23 cellular contexts compared by ENCODE assay signal in genomic region chr4:120736312-120736711, GRCh38.
"Had no signal": no experiment of that assay in that cellular context is flagged by ENCODE, and none has a peak within 500 bp of the region (broad histone marks: within the 10 kb centered on the region; RNA-seq: fewer than 3 reads in every experiment).

No MANE protein-coding gene starts in this region.

- H3K36me3 Mint-ChIP-seq: immature natural killer cell; naive thymus-derived CD4-positive, alpha-beta T cell; natural killer cell treated with Interleukin-12 subunit alpha and Interleukin-12 subunit beta and Interleukin-15 and Interleukin-18, amount 100 ng/mL, for 72 hours; stimulated activated effector memory CD8-positive, alpha-beta T cell treated with anti-CD3 and anti-CD28 coated beads, Interleukin-12 subunit alpha, Interleukin-12 subunit beta, amount 100 ng/mL, for 72 hours had no signal

- DNase-seq: hypothalamus; immature natural killer cell; midbrain; mucosa of descending colon; naive thymus-derived CD4-positive, alpha-beta T cell; ovary; right cardiac atrium; sigmoid colon; small intestine; spleen; stimulated activated CD4-positive, alpha-beta T cell treated with anti-CD3 and anti-CD28 coated beads, Interleukin-4, amount 100 ng/mL, for 24 hours; stimulated activated naive CD4-positive, alpha-beta T cell; uterus had no signal

- H3K4me1 Mint-ChIP-seq: immature natural killer cell; naive thymus-derived CD4-positive, alpha-beta T cell; stimulated activated effector memory CD8-positive, alpha-beta T cell treated with anti-CD3 and anti-CD28 coated beads, Interleukin-12 subunit alpha, Interleukin-12 subunit beta, amount 100 ng/mL, for 72 hours had no signal

- H3K9me3 Mint-ChIP-seq: stimulated activated effector memory CD8-positive, alpha-beta T cell treated with anti-CD3 and anti-CD28 coated beads, Interleukin-12 subunit alpha, Interleukin-12 subunit beta, amount 100 ng/mL, for 72 hours; stimulated activated naive CD8-positive, alpha-beta T cell treated with anti-CD3 and anti-CD28 coated beads, Interleukin-15, Interleukin-2, amounts not matched to agents 100 ng/mL and 50 ng/mL, for 24 hours had no signal

- ATAC-seq: left lobe of liver; mucosa of descending colon; naive thymus-derived CD4-positive, alpha-beta T cell had no signal

- H3K9me3 ChIP-seq: mucosa of descending colon, ovary, sigmoid colon, spleen, suprapubic skin, thoracic aorta, tibial nerve, uterus had no signal

- H3K4me1 ChIP-seq: sigmoid colon, spleen, suprapubic skin, tibial nerve, uterus had no signal

- H3K27ac Mint-ChIP-seq: immature natural killer cell; naive thymus-derived CD4-positive, alpha-beta T cell; natural killer cell treated with Interleukin-12 subunit alpha and Interleukin-12 subunit beta and Interleukin-15 and Interleukin-18, amount 100 ng/mL, for 72 hours; stimulated activated effector memory CD8-positive, alpha-beta T cell treated with anti-CD3 and anti-CD28 coated beads, Interleukin-12 subunit alpha, Interleukin-12 subunit beta, amount 100 ng/mL, for 72 hours; stimulated activated naive CD8-positive, alpha-beta T cell treated with anti-CD3 and anti-CD28 coated beads, Interleukin-15, Interleukin-2, amounts not matched to agents 100 ng/mL and 50 ng/mL, for 24 hours; type B pancreatic cell had no signal

- H3K27me3 ChIP-seq: ovary, sigmoid colon, spleen, suprapubic skin, tibial nerve, uterus had no signal

- H3K4me3 Mint-ChIP-seq: immature natural killer cell; naive thymus-derived CD4-positive, alpha-beta T cell; natural killer cell treated with Interleukin-12 subunit alpha and Interleukin-12 subunit beta and Interleukin-15 and Interleukin-18, amount 100 ng/mL, for 72 hours; stimulated activated effector memory CD8-positive, alpha-beta T cell treated with anti-CD3 and anti-CD28 coated beads, Interleukin-12 subunit alpha, Interleukin-12 subunit beta, amount 100 ng/mL, for 72 hours; stimulated activated naive CD8-positive, alpha-beta T cell treated with anti-CD3 and anti-CD28 coated beads, Interleukin-15, Interleukin-2, amounts not matched to agents 100 ng/mL and 50 ng/mL, for 24 hours; type B pancreatic cell had no signal

- H3K36me3 ChIP-seq: ovary, sigmoid colon, uterus had no signal

- H3K27me3 Mint-ChIP-seq: progenitor cell of endocrine pancreas; stimulated activated naive CD8-positive, alpha-beta T cell treated with anti-CD3 and anti-CD28 coated beads, Interleukin-15, Interleukin-2, amounts not matched to agents 100 ng/mL and 50 ng/mL, for 24 hours; type B pancreatic cell had no signal

- H3K4me3 ChIP-seq: lung, mucosa of descending colon, ovary, sigmoid colon, spleen, suprapubic skin, thoracic aorta, tibial nerve, uterus had no signal

- H3K27ac ChIP-seq: ovary, sigmoid colon, spleen, suprapubic skin, thoracic aorta, tibial nerve, uterus had no signal
